14 cellular contexts compared by ENCODE assay signal in the genomic region with DNA sequence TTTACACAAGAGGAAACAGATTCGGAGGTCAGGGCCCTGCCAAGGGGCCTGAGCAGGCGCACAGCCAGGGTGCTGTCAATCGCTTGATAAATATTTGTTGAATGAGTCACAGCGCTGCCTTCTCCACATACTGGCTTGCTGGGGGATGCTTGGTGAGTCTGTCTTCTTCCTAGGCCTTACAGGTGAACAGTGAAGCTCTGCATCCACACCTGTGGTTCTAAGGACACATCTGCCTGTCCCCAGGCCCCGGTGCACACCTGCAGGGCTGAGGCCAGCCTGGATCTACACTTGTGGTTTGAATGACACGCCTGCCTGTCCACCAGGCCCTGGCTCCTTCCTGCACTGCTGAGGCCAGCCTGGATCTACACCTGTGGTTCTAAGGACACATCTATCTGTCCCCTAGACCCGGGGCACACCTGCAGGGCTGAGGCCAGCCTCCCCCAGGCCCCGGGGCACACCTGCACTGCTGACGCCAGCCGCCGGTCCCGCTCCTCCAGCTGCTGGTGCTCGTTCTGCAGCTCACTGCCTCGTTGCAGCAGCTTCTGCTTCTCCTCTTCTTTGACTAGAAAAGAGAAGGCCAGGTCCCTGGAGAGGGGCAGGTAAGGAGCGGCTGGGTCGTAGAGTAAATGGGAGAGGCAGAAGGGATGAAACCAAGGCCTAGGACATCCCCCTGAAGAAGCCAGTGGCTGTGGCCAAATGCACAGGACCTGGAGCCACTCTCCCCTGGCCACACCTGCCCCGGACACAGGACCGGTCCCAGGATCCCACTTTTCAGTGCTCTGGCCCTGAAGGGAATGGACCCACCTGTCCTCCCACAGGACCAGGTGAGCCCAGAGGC.
DNase-seq lines count a peak whose midpoint lies in the region; ATAC-seq and TF ChIP-seq lines count a peak whose summit lies in the region.
"Had no signal": no experiment of that assay in that cellular context is flagged by ENCODE, and none has a peak within 500 bp of the region (broad histone marks: within the 10 kb centered on the region; RNA-seq: fewer than 3 reads in every experiment).

No MANE protein-coding gene starts in this region.

- in situ Hi-C loops in ACHN (cut with HindIII; ENCODE audit: low pct_ligation_motif_present, low pct_unique_long_range_greater_than_20kb, low sequenced_read_pairs), result no loop called here

- no peaks in the 10 kb centered on the region for H4K20me1 ChIP-seq in HCT116 (ENCODE audit: insufficient read depth)

- DNase-seq in ACHN, result peak; percentile 15
- DNase-seq in HCT116 (ENCODE audit: low read depth, low spot score), result no peak
- peak; percentile 14 for DNase-seq in RKO (ENCODE audit: low spot score)
- peak; percentile 53 for DNase-seq in kidney tubule cell (ENCODE audit: low spot score)
- DNase-seq in AG20443 (ENCODE audit: low spot score), result no peak
- no peak for DNase-seq in cortex of kidney (lab: John Stamatoyannopoulos, UW)
- no peak for DNase-seq in NCI-H1092 (lab: John Stamatoyannopoulos, UW)
- DNase-seq: activated naive CD4-positive, alpha-beta T cell; GF-D8; immature natural killer cell; midbrain; right cardiac atrium had no signal

- RAD21 ChIA-PET in HCT116 (lab: Charles Lee; ENCODE audit: low non-redundant PET in 1 of 2, low total read pairs in 2 of 2, uncharacterized antibody in 2 of 2, unreplicated experiment in 2 of 2), result no interaction called here

- no peak overlapping the region for H3K9ac ChIP-seq in HCT116 (ENCODE audit: low read length)

- no peaks in the 10 kb centered on the region for H3K36me3 ChIP-seq in HCT116 (ENCODE audit: control insufficient read depth in 1 of 2, insufficient read depth in 2 of 2, low read length in 2 of 2)
- H3K36me3 ChIP-seq: HAP-1 had no signal

- ATAC-seq in HCT116 (peak; percentile 57), GM18858 (IDR thresholded peaks at IDR 0.05; ENCODE audit: unreplicated experiment) (no peak)
- ATAC-seq: right cardiac atrium had no signal

- H3K9me2 ChIP-seq in HCT116 (ENCODE audit: insufficient read depth), result no peaks in the 10 kb centered on the region

- H3K4me1 ChIP-seq in HCT116 (ENCODE audit: control insufficient read depth in 1 of 2, insufficient read depth in 2 of 2, low read length in 2 of 2), result peaks cover 0 to 5% of the 10 kb centered on the region in 2 experiments; a peak in 2 of 4 replicates
- H3K4me1 ChIP-seq: HAP-1 had no signal

- CTCF ChIA-PET in HCT116 (lab: Charles Lee), result no interaction called here

- H3K79me2 ChIP-seq in HCT116 (ENCODE audit: insufficient read depth, low read length), result no peaks in the 10 kb centered on the region

- no peak overlapping the region for H3K27ac ChIP-seq in HCT116 (ENCODE audit: low read depth, low read length)

- H2AFZ ChIP-seq in HCT116 (ENCODE audit: low read depth, low read length, poor library complexity, severe bottlenecking), result no peak overlapping the region

- no TSS peak for BruUV-seq in HCT116 (replicated peaks; lab: Mats Ljungman, UMichigan)

- no peak for TF ChIP-seq RAD21 in HCT116 (IDR thresholded peaks at IDR 0.05; ENCODE audit: low read depth)

- TF ChIP-seq CTCF in HCT116 (IDR thresholded peaks at IDR 0.05 in 2 of 3, conservative IDR thresholded peaks at IDR 0.05 in 1 of 3; ENCODE audit: borderline replicate concordance in 1 of 3, insufficient read depth in 1 of 3, low read depth in 2 of 3, low read length in 2 of 3), result no peak

- no peak for TF ChIP-seq POLR2A in HCT116 (IDR thresholded peaks at IDR 0.05; ENCODE audit: borderline replicate concordance, extremely low read depth, insufficient read depth, insufficient read length)

- no peaks in the 10 kb centered on the region for H3K27me3 ChIP-seq in HCT116 (ENCODE audit: insufficient read depth, low read length)

- POLR2A ChIA-PET in HCT116 (lab: Charles Lee), result no interaction called here

- H3K4me2 ChIP-seq in HCT116 (ENCODE audit: low read length), result no peak overlapping the region

- H3K4me3 ChIP-seq in HCT116 (replicated peaks in 1 of 2; ENCODE audit: low read depth in 1 of 2, low read length in 2 of 2), result no peak overlapping the region
- H3K4me3 ChIP-seq: HAP-1 had no signal

- intact Hi-C loops in HCT116 (cut with micrococcal nuclease), result no loop called here

- no peaks in the 10 kb centered on the region for H3K9me3 ChIP-seq in HCT116 (ENCODE audit: control insufficient read depth in 1 of 2, insufficient read depth in 1 of 2, low read depth in 1 of 2, low read length in 2 of 2)
- H3K9me3 ChIP-seq: HAP-1 had no signal

TF ChIP-seq in HCT116, 20 proteins besides CTCF, POLR2A, EP300 and RAD21:
- no peak for TF ChIP-seq ELF1 (IDR thresholded peaks at IDR 0.05; ENCODE audit: borderline replicate concordance, low read depth)
- TF ChIP-seq FOSL1 (IDR thresholded peaks at IDR 0.05; ENCODE audit: low read depth), result no peak
- no peak for TF ChIP-seq TCF7L2 (IDR thresholded peaks at IDR 0.05; ENCODE audit: borderline replicate concordance, extremely low read depth, insufficient read depth, insufficient read length)
- TF ChIP-seq POLR2AphosphoS5 (IDR thresholded peaks at IDR 0.05; ENCODE audit: low read depth, low read length), result no peak
- TF ChIP-seq, protein P1, sequence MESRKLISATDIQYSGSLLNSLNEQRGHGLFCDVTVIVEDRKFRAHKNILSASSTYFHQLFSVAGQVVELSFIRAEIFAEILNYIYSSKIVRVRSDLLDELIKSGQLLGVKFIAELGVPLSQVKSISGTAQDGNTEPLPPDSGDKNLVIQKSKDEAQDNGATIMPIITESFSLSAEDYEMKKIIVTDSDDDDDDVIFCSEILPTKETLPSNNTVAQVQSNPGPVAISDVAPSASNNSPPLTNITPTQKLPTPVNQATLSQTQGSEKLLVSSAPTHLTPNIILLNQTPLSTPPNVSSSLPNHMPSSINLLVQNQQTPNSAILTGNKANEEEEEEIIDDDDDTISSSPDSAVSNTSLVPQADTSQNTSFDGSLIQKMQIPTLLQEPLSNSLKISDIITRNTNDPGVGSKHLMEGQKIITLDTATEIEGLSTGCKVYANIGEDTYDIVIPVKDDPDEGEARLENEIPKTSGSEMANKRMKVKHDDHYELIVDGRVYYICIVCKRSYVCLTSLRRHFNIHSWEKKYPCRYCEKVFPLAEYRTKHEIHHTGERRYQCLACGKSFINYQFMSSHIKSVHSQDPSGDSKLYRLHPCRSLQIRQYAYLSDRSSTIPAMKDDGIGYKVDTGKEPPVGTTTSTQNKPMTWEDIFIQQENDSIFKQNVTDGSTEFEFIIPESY (IDR thresholded peaks at IDR 0.05; ENCODE audit: extremely low read depth, insufficient replicate concordance, low read length), result no peak
- no peak for TF ChIP-seq EZH2phosphoT487 (IDR thresholded peaks at IDR 0.05; ENCODE audit: borderline replicate concordance)
- TF ChIP-seq SRF (IDR thresholded peaks at IDR 0.05; ENCODE audit: low read depth), result no peak
- no peak for TF ChIP-seq CBX3 (IDR thresholded peaks at IDR 0.05; ENCODE audit: low read depth)
- TF ChIP-seq CEBPB (IDR thresholded peaks at IDR 0.05; ENCODE audit: low read depth), result no peak
- TF ChIP-seq YY1 (IDR thresholded peaks at IDR 0.05; ENCODE audit: extremely low read depth, insufficient replicate concordance, low read depth, low read length), result no peak
- no peak for TF ChIP-seq EZH2 (IDR thresholded peaks at IDR 0.05)
- no peak for TF ChIP-seq SIN3A (IDR thresholded peaks at IDR 0.05; ENCODE audit: low read depth)
- no peak for TF ChIP-seq ZFX (IDR thresholded peaks at IDR 0.05)
- no peak for TF ChIP-seq EGR1 (IDR thresholded peaks at IDR 0.05; ENCODE audit: low read depth)
- TF ChIP-seq, protein P2, sequence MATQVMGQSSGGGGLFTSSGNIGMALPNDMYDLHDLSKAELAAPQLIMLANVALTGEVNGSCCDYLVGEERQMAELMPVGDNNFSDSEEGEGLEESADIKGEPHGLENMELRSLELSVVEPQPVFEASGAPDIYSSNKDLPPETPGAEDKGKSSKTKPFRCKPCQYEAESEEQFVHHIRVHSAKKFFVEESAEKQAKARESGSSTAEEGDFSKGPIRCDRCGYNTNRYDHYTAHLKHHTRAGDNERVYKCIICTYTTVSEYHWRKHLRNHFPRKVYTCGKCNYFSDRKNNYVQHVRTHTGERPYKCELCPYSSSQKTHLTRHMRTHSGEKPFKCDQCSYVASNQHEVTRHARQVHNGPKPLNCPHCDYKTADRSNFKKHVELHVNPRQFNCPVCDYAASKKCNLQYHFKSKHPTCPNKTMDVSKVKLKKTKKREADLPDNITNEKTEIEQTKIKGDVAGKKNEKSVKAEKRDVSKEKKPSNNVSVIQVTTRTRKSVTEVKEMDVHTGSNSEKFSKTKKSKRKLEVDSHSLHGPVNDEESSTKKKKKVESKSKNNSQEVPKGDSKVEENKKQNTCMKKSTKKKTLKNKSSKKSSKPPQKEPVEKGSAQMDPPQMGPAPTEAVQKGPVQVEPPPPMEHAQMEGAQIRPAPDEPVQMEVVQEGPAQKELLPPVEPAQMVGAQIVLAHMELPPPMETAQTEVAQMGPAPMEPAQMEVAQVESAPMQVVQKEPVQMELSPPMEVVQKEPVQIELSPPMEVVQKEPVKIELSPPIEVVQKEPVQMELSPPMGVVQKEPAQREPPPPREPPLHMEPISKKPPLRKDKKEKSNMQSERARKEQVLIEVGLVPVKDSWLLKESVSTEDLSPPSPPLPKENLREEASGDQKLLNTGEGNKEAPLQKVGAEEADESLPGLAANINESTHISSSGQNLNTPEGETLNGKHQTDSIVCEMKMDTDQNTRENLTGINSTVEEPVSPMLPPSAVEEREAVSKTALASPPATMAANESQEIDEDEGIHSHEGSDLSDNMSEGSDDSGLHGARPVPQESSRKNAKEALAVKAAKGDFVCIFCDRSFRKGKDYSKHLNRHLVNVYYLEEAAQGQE (IDR thresholded peaks at IDR 0.05; ENCODE audit: low read depth), result no peak
- no peak for TF ChIP-seq SP1 (IDR thresholded peaks at IDR 0.05; ENCODE audit: low read depth)
- no peak for TF ChIP-seq JUND (IDR thresholded peaks at IDR 0.05)

Comparison
In these comparisons a context has a peak if more than half of its experiments do, and no peak if none do; other contexts are left out.
1. DNase-seq: peak in ACHN (single experiment), RKO (single experiment) and kidney tubule cell (single experiment); none in HCT116 (single experiment), AG20443 (single experiment), cortex of kidney (single experiment) and NCI-H1092 (single experiment).